In genomic region chr2:133591164-133591563, GRCh38 we compare ENCODE assay signal across 10 cellular contexts. TPM values are rescaled to one million over a fixed set of nuclear protein-coding genes. Genes with fewer than 3 reads are reported as not detected.
DNase-seq lines count a peak whose midpoint lies in the region; ATAC-seq, FAIRE-seq and TF ChIP-seq lines count a peak whose summit lies in the region.
"Had no signal": no experiment of that assay in that cellular context is flagged by ENCODE, and none has a peak within 500 bp of the region (broad histone marks: within the 10 kb centered on the region; RNA-seq: fewer than 3 reads in every experiment).

No MANE protein-coding gene starts in this region.

- TF ChIP-seq POLR2A in HepG2 (IDR thresholded peaks at IDR 0.05; ENCODE audit: insufficient read depth in 1 of 2, low read depth in 2 of 2, low read length in 2 of 2) = no peak

- no peak overlapping the region for H3K27ac ChIP-seq in HepG2 (ENCODE audit: extremely low read length, insufficient read depth, low read length)

- no peaks in the 10 kb centered on the region for H3K4me1 ChIP-seq in HepG2 (ENCODE audit: insufficient read depth, low read length)

- ATAC-seq in Right ventricle myocardium inferior = peak; percentile 85
- ATAC-seq in HepG2 = no peak
- no peak for ATAC-seq in GM19351 (IDR thresholded peaks at IDR 0.05; ENCODE audit: unreplicated experiment)
- ATAC-seq in HG02588 (IDR thresholded peaks at IDR 0.05; ENCODE audit: unreplicated experiment) = no peak
- no peak for ATAC-seq in effector memory CD8-positive, alpha-beta T cell (replicated peaks)
- no peak for ATAC-seq in HG03139 (IDR thresholded peaks at IDR 0.05; ENCODE audit: unreplicated experiment)

- peak overlapping the region in 4 of 5 experiments; percentile 52 to 85 (median 65) for H3K27ac Mint-ChIP-seq in brain
- H3K27ac Mint-ChIP-seq in effector memory CD8-positive, alpha-beta T cell = no peak overlapping the region
- H3K27ac Mint-ChIP-seq: memory B cell had no signal

- TF ChIP-seq EP300 in HepG2 (IDR thresholded peaks at IDR 0.05; ENCODE audit: low read depth in 2 of 2, low read length in 2 of 2) (no peak), HepG2 (CRISPR knock-in tag; IDR thresholded peaks at IDR 0.05; ENCODE audit: borderline replicate concordance) (no peak)

- peaks cover 21% of the 10 kb centered on the region for H3K4me1 Mint-ChIP-seq in brain
- no peaks in the 10 kb centered on the region for H3K4me1 Mint-ChIP-seq in effector memory CD8-positive, alpha-beta T cell (ENCODE audit: low read depth in 2 of 2)
- H3K4me1 Mint-ChIP-seq: memory B cell had no signal

- H3K27me3 Mint-ChIP-seq in brain = peaks cover 7% of the 10 kb centered on the region
- no peaks in the 10 kb centered on the region for H3K27me3 Mint-ChIP-seq in effector memory CD8-positive, alpha-beta T cell

- peaks cover 0 to 4% (median 0%) of the 10 kb centered on the region in 5 experiments for H3K9me3 Mint-ChIP-seq in brain
- H3K9me3 Mint-ChIP-seq in effector memory CD8-positive, alpha-beta T cell = peaks cover 3 to 7% of the 10 kb centered on the region in 2 donors
- H3K9me3 Mint-ChIP-seq: memory B cell had no signal

- no peaks in the 10 kb centered on the region for H3K9me3 ChIP-seq in HepG2 (ENCODE audit: low read length)

- TF ChIP-seq RAD21 in HepG2 (CRISPR knock-in tag; IDR thresholded peaks at IDR 0.05) = no peak

- TF ChIP-seq CTCF in brain (conservative IDR thresholded peaks at IDR 0.05) (no peak), HepG2 (CRISPR knock-in tag; IDR thresholded peaks at IDR 0.05) (no peak)

- no peaks in the 10 kb centered on the region for H3K79me2 ChIP-seq in HepG2 (ENCODE audit: insufficient read depth, low read length)

- no peaks in the 10 kb centered on the region for H4K20me1 ChIP-seq in HepG2 (ENCODE audit: insufficient read depth, low read length)

- POLR2A ChIA-PET in HepG2 (lab: Yijun Ruan, JAX) = no interaction called here

- H3K27me3 ChIP-seq in HepG2 (ENCODE audit: control insufficient read depth in 1 of 2, insufficient read depth in 2 of 2, low read length in 2 of 2) = no peaks in the 10 kb centered on the region

- no peak overlapping the region for H2AFZ ChIP-seq in HepG2 (ENCODE audit: low read length)

- no peaks in the 10 kb centered on the region for H3K36me3 Mint-ChIP-seq in brain
- H3K36me3 Mint-ChIP-seq in effector memory CD8-positive, alpha-beta T cell (ENCODE audit: insufficient read depth) = no peaks in the 10 kb centered on the region
- H3K36me3 Mint-ChIP-seq: memory B cell had no signal

- FAIRE-seq in HepG2 (lab: Jason Lieb, UNC) = no peak
- FAIRE-seq: GM18507 had no signal

- no peak overlapping the region for H3K4me2 ChIP-seq in HepG2 (ENCODE audit: low read depth, low read length)

- BruUV-seq in HepG2 (replicated peaks; lab: Mats Ljungman, UMichigan) = no TSS peak

- no peaks in the 10 kb centered on the region for H3K36me3 ChIP-seq in HepG2 (replicated peaks in 1 of 2; ENCODE audit: control insufficient read depth in 1 of 2, insufficient read depth in 2 of 2, low read length in 2 of 2)

- DNase-seq in Right ventricle myocardium inferior (ENCODE audit: missing footprints) (no peak), cardiac septum (ENCODE audit: low spot score) (no peak), HepG2 (ENCODE audit: low spot score) (no peak)
- no peak for DNase-seq in effector memory CD8-positive, alpha-beta T cell

- intact Hi-C loops in Right ventricle myocardium inferior (cut with DNase I) = loop anchor here (5.0 kb wide), 1 partner anchor 81 kb away; no protein-coding TSS in a partner anchor
- intact Hi-C loops in cardiac septum (cut with DNase I) = loop anchor here (5.0 to 10.0 kb wide), 2 partner anchors 84 to 176 kb away; no protein-coding TSS in a partner anchor
- intact Hi-C loops in HepG2 (cut with micrococcal nuclease; ENCODE audit: unreplicated experiment) = no loop called here

- H3K4me3 ChIP-seq in HepG2 (replicated peaks in 1 of 3; ENCODE audit: insufficient read depth in 1 of 3, low read depth in 2 of 3, low read length in 3 of 3) = no peak overlapping the region

- in situ Hi-C loops in HepG2 (cut with HindIII; ENCODE audit: extremely low pct_ligation_motif_present, low pct_unique_long_range_greater_than_20kb) = no loop called here

- peak overlapping the region in 1 of 5 experiments; percentile 42 for H3K4me3 Mint-ChIP-seq in brain
- H3K4me3 Mint-ChIP-seq in effector memory CD8-positive, alpha-beta T cell = no peak overlapping the region
- H3K4me3 Mint-ChIP-seq: memory B cell had no signal

- no peak overlapping the region for H3K9ac ChIP-seq in HepG2 (ENCODE audit: insufficient read depth, low read depth, low read length)

- CTCF ChIA-PET in HepG2 (lab: Yijun Ruan, JAX; ENCODE audit: low intra/inter-chr PET ratio, low total read pairs) = no interaction called here

- 4% methylated on average over 4 of the region's 4 CpGs for WGBS in HepG2 (ENCODE audit: low lambda C conversion rate)

TF ChIP-seq in HepG2, 621 proteins besides CTCF, POLR2A, EP300 and RAD21:
- no peak for TF ChIP-seq RELA (CRISPR knock-in tag; IDR thresholded peaks at IDR 0.05)
- TF ChIP-seq YY1 (IDR thresholded peaks at IDR 0.05; ENCODE audit: insufficient read depth, insufficient replicate concordance, low read depth, low read length) = no peak
- 0 out of 2 replicates have a peak, but pooled peaks have one; percentile 3 for TF ChIP-seq MNT (IDR thresholded peaks at IDR 0.05)

RNA-seq across cellular contexts. Expression of gene NCKAP5, which starts 22.9 kb away (rescaled TPM):
- total RNA-seq in Right ventricle myocardium inferior (4.3 TPM), cardiac septum (10.6 TPM), HepG2 (2016; rRNA removed; fragmentation: Illumina TruSeq; extraction: Trizol) (not detected in 2 replicates)
- polyA plus RNA-seq in brain (ENCODE audit: insufficient read depth, low read depth, low replicate concordance) (1.1 TPM), HepG2 (2011; rRNA removed) (0.01 and 0.04 TPM in 2 replicates)
- not detected in 2 replicates for total RNA-seq in HepG2 (2016; cell fraction: cytosol; rRNA removed; fragmentation: Illumina TruSeq; extraction: Trizol; ENCODE audit: low read depth)
- not detected in 2 replicates for total RNA-seq in HepG2 (2016; cell fraction: insoluble cytoplasmic fraction; rRNA removed; fragmentation: Illumina TruSeq; extraction: Trizol)
- total RNA-seq in HepG2 (2016; cell fraction: membrane; rRNA removed; fragmentation: Illumina TruSeq; extraction: Trizol) = not detected in 2 replicates
- not detected in 2 replicates for total RNA-seq in HepG2 (2016; cell fraction: nucleus; rRNA removed; fragmentation: Illumina TruSeq; extraction: Trizol)
- 0.01 TPM in 1 of 2 replicates, not detected in the other for polyA plus RNA-seq in HepG2 (2011; cell fraction: cytosol; rRNA removed)
- 0.02 TPM in 1 of 2 replicates, not detected in the other for polyA plus RNA-seq in HepG2 (2011; cell fraction: nucleus; rRNA removed)
- not detected in 2 replicates for polyA plus RNA-seq in HepG2 (2012)
- polyA plus RNA-seq in HepG2 (2016; cell fraction: cytosol; fragmentation: Illumina TruSeq; extraction: Trizol; ENCODE audit: low read depth) = not detected in 2 replicates
- polyA plus RNA-seq in HepG2 (2016; cell fraction: insoluble cytoplasmic fraction; fragmentation: Illumina TruSeq; extraction: Trizol; ENCODE audit: low read depth) = not detected in 2 replicates
- not detected in 2 replicates for polyA plus RNA-seq in HepG2 (2016; cell fraction: membrane; fragmentation: Illumina TruSeq; extraction: Trizol; ENCODE audit: low read depth)
- polyA plus RNA-seq in HepG2 (2016; cell fraction: nucleus; fragmentation: Illumina TruSeq; extraction: Trizol; ENCODE audit: insufficient read depth, low read depth) = not detected in 2 replicates
- polyA minus RNA-seq in HepG2 (2011; rRNA and poly(A)+ RNA removed; ENCODE audit: low replicate concordance) = 0.06 and 5.5 TPM in 2 replicates
- not detected in 2 replicates for polyA minus RNA-seq in HepG2 (2011; cell fraction: cytosol; rRNA and poly(A)+ RNA removed)
- polyA minus RNA-seq in HepG2 (2011; cell fraction: nucleus; rRNA and poly(A)+ RNA removed) = 0.13 and 0.75 TPM in 2 replicates

Comparison
In these comparisons a context has a peak if more than half of its experiments do, and no peak if none do; other contexts are left out.
1. H3K27ac Mint-ChIP-seq: peak in brain (4 of 5); none in effector memory CD8-positive, alpha-beta T cell (0 of 2).